Comparison of ENCODE assay signal across 22 cellular contexts in the genomic region with DNA sequence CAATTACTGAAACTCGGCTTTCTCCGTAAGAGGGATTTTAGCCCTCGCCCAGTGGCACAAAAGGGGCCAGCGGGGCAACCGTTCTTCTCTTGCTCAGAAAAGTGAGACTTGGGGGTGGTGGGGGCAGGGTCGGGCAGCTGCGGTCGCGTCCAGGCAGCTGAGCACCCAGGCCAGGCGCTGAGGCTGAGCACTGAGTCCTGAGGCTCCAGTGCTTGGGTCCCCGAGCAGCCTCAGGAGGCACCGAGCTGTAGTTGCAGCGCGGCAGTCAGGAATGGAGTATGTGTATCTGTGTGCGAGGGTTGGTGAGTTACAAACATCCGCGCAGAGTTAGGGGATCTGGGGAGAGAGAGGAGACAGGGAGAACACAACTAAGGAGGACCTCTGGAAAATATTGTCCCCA. TPM values are rescaled to one million over a fixed set of nuclear protein-coding genes. Genes with fewer than 3 reads are reported as not detected.
A peak's percentile ranks its signal among the peaks of the same experiment; 100 is the strongest.
DNase-seq lines count a peak whose midpoint lies in the region; ATAC-seq and TF ChIP-seq lines count a peak whose summit lies in the region.
"Had no signal": no experiment of that assay in that cellular context is flagged by ENCODE, and none has a peak within 500 bp of the region (broad histone marks: within the 10 kb centered on the region; RNA-seq: fewer than 3 reads in every experiment).

No MANE protein-coding gene starts in this region.

- peak overlapping the region; percentile 98 for H3K4me3 ChIP-seq in AG10803 (ENCODE audit: low read length)
- H3K4me3 ChIP-seq in hepatocyte = no peak overlapping the region
- H3K4me3 ChIP-seq in psoas muscle = peak overlapping the region; percentile 77
- H3K4me3 ChIP-seq: skin epidermis, stomach had no signal

- H3K9me3 ChIP-seq in hepatocyte (ENCODE audit: low read depth) (no peaks in the 10 kb centered on the region), psoas muscle (no peaks in the 10 kb centered on the region)
- H3K9me3 ChIP-seq: stomach had no signal

- DNase-seq in AG10803 (ENCODE audit: low read depth) = no peak
- no peak for DNase-seq in hepatocyte (ENCODE audit: low spot score)
- DNase-seq in psoas muscle = peak in 1 of 2 donors; percentile 62
- DNase-seq in RWPE1 (ENCODE audit: low spot score) = no peak
- DNase-seq in medulla oblongata (ENCODE audit: extremely low spot score) = no peak
- no peak for DNase-seq in stimulated activated CD4-positive, alpha-beta T cell treated with anti-CD3 and anti-CD28 coated beads, Interleukin-4, amount 100 ng/mL, for 24 hours
- DNase-seq: activated CD4-positive, alpha-beta T cell treated with anti-CD3 and anti-CD28 coated beads for 48 hours; C1 segment of cervical spinal cord; caudate nucleus; erythroblast; NCI-H1105 treated with DMSO at 0.1 percent for 48 hours; NCI-H2107; NCI-H524; stimulated activated CD4-positive, alpha-beta T cell treated with anti-CD3 and anti-CD28 coated beads, Interleukin-4, amount 100 ng/mL, for 1 hour; stomach; SW 1271 had no signal

- ATAC-seq in psoas muscle = peak; percentile 21 to 44 (median 32)
- ATAC-seq in HG02763 (IDR thresholded peaks at IDR 0.05; ENCODE audit: unreplicated experiment) = no peak

- CTCF ChIA-PET in RWPE1 (lab: Yijun Ruan, JAX) = interaction anchor here (0.5 to 1.9 kb wide), 5 partner anchors 9 to 191 kb away, joined by 3 to 8 read pairs (median 4); a partner anchor contains a TSS

- H3K36me3 ChIP-seq in hepatocyte (replicated peaks; ENCODE audit: insufficient read depth, low read depth) (no peaks in the 10 kb centered on the region), psoas muscle (ENCODE audit: insufficient read depth in 1 of 2, low read depth in 1 of 2) (no peaks in the 10 kb centered on the region)
- H3K36me3 ChIP-seq: stomach had no signal

- H3K4me1 ChIP-seq in hepatocyte (ENCODE audit: insufficient read depth) = peaks cover 29% of the 10 kb centered on the region
- peaks cover 58% of the 10 kb centered on the region for H3K4me1 ChIP-seq in psoas muscle

- H3K27ac ChIP-seq in VCaP (peak overlapping the region; percentile 20; the same call in 1 of the 2 replicates), hepatocyte (no peak overlapping the region), psoas muscle (peak overlapping the region; percentile 99), RWPE1 (no peak overlapping the region)
- H3K27ac ChIP-seq: KMS-11, stomach had no signal

- H3K4me2 ChIP-seq in hepatocyte = peak overlapping the region; percentile 70
- H3K4me2 ChIP-seq: KMS-11 had no signal

- POLR2A ChIA-PET in RWPE1 (lab: Yijun Ruan, JAX; ENCODE audit: low non-redundant PET) = interaction anchor here (0.6 kb wide), 1 partner anchor 358 kb away, joined by 7 read pairs; no protein-coding TSS in a partner anchor

- TF ChIP-seq CTCF in AG10803 (conservative IDR thresholded peaks at IDR 0.05; ENCODE audit: low read length) (no peak), VCaP (conservative IDR thresholded peaks at IDR 0.05) (no peak), hepatocyte (IDR thresholded peaks at IDR 0.05; ENCODE audit: poor library complexity) (no peak), psoas muscle (IDR thresholded peaks at IDR 0.05) (no peak), RWPE1 (conservative IDR thresholded peaks at IDR 0.05; ENCODE audit: low read depth) (no peak)

- H3K79me2 ChIP-seq in hepatocyte = peaks cover 62% of the 10 kb centered on the region

- H2AFZ ChIP-seq in hepatocyte = no peak overlapping the region

- no peaks in the 10 kb centered on the region for H3K9me2 ChIP-seq in hepatocyte (replicated peaks; ENCODE audit: insufficient read depth)

- H3K27me3 ChIP-seq in hepatocyte (peaks cover 97% of the 10 kb centered on the region), psoas muscle (ENCODE audit: insufficient read depth in 3 of 3, low read length in 2 of 3) (no peaks in the 10 kb centered on the region)

- H4K20me1 ChIP-seq in hepatocyte (ENCODE audit: insufficient read depth, poor library complexity, severe bottlenecking) = no peaks in the 10 kb centered on the region

- 12% methylated on average over 17 of the region's 17 CpGs for WGBS in hepatocyte (ENCODE audit: low lambda C conversion rate, missing lambda C conversion rate)
- WGBS in psoas muscle, 3 donors = 7 to 13% (median 10%) methylated on average over 17 of the region's 17 CpGs

- intact Hi-C loops in psoas muscle (cut with DNase I) = loop anchor here in 1 of 2 donors (1.0 kb wide), 1 partner anchor 41 kb away; no protein-coding TSS in a partner anchor

RNA-seq across cellular contexts. Expression of a gene that starts 4.1 kb away (rescaled TPM):
- total RNA-seq in hepatocyte (2.6 and 4.5 TPM in 2 replicates), psoas muscle (10 to 100 TPM in 2 of 4 donors, 1 to 10 TPM in 2; 5.2 to 23.6 (median 12.5) TPM)
- polyA plus RNA-seq in hepatocyte (11.1 and 12.1 TPM in 2 replicates), psoas muscle (1 to 10 TPM; 2.2 to 9.5 (median 4.7) TPM)
- total RNA-seq: dermis microvascular lymphatic vessel endothelial cell had no signal
- polyA plus RNA-seq: liver had no signal

RNA-seq across cellular contexts. Expression of a gene that starts 8.7 kb away (rescaled TPM):
- total RNA-seq in hepatocyte (0.20 and 0.40 TPM in 2 replicates), psoas muscle (1 to 10 TPM in 2 of 4 donors, under 1 TPM in 2; 0.25 to 3.3 (median 1.1) TPM)
- polyA plus RNA-seq in hepatocyte (0.18 and 1.1 TPM in 2 replicates), psoas muscle (under 1 TPM; 0.03 to 0.58 (median 0.04) TPM)
- total RNA-seq: dermis microvascular lymphatic vessel endothelial cell, liver, stomach had no signal
- polyA plus RNA-seq: liver had no signal

RNA-seq across cellular contexts. Expression of a gene that starts 15.3 kb away (rescaled TPM):
- total RNA-seq in hepatocyte = 1.6 and 2.0 TPM in 2 replicates
- polyA plus RNA-seq in hepatocyte = 6.4 and 8.5 TPM in 2 replicates
- total RNA-seq in psoas muscle = 10 to 100 TPM in 1 of 4 donors, 1 to 10 TPM in 3; 6.7 to 10.2 (median 9.0) TPM
- polyA plus RNA-seq in psoas muscle = 1 to 10 TPM; 1.6 to 8.8 (median 3.3) TPM
- total RNA-seq: dermis microvascular lymphatic vessel endothelial cell, liver, stomach had no signal
- polyA plus RNA-seq: liver had no signal

RNA-seq across cellular contexts. Expression of a gene that starts 24.2 kb away (rescaled TPM):
- total RNA-seq in hepatocyte (0.10 and 0.60 TPM in 2 replicates), psoas muscle (10 to 100 TPM in 2 of 4 donors, 1 to 10 TPM in 2; 6.4 to 14.6 (median 9.2) TPM)
- polyA plus RNA-seq in hepatocyte (2.7 and 4.1 TPM in 2 replicates), psoas muscle (10 to 100 TPM in 2 of 3 donors, 1 to 10 TPM in 1; 8.8 to 31.1 (median 16.4) TPM)
- total RNA-seq: liver, stomach had no signal
- polyA plus RNA-seq: liver had no signal

RNA-seq across cellular contexts. Expression of a gene that starts 29.5 kb away (rescaled TPM):
- total RNA-seq in hepatocyte = 1.5 and 2.1 TPM in 2 replicates
- polyA plus RNA-seq in hepatocyte = 4.4 and 4.8 TPM in 2 replicates
- total RNA-seq in psoas muscle = 1 to 10 TPM; 1.6 to 4.7 (median 2.6) TPM
- 1 to 10 TPM in 2 of 3 donors, under 1 TPM in 1; 0.72 to 1.4 (median 1.1) TPM for polyA plus RNA-seq in psoas muscle
- total RNA-seq: dermis microvascular lymphatic vessel endothelial cell, liver had no signal

Comparison
In these comparisons a context has a peak if more than half of its experiments do, and no peak if none do; other contexts are left out.
1. H3K27ac ChIP-seq: peak in VCaP (single experiment) and psoas muscle (single experiment); none in hepatocyte (single experiment) and RWPE1 (single experiment).